Comparison of ENCODE assay signal across 27 cellular contexts in the genomic region with DNA sequence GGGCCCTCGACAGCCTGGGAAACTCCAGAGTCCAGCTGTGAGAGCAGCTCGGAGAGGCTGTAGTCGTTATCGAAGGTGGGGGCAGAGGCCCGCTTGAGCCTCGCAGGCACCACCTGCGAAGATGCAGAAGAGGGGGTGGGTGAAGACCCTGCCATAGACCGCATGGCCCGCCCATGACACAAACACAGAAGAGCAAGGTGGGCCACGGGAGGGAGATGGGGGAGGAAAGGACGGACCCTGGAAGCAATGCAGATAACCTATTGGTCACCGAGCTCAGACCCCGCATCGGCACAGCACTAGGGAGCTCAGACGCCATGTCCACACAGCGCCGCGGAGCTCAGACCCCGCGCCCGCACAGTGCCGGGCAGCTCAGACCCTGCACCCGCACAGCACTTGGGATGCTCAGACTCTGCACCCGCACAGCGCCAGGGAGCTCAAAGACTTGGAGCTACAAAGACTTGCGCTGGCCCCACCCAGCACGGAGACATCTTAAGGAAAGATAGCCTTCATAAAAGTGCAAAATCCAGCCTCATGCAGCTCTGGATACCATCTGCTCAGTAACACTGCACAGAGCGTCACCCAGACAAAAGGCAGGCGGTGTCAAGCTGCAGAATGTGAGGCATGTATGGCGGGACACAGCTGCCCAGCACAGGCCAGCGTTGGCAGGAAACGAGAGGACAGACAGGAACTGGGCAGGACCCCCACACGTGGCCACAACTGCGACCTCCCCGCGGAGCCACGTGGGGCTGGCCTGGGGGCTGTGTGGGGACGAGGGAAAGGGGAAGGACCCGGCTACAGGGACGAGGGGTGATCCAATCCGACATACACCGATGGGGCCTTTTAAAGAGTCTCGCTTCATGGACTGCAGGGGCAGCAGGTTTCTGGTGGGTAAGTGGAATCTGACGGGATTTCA. TPM values are rescaled to one million over a fixed set of nuclear protein-coding genes. Genes with fewer than 3 reads are reported as not detected.
DNase-seq lines count a peak whose midpoint lies in the region; ATAC-seq, FAIRE-seq and TF ChIP-seq lines count a peak whose summit lies in the region.
"Had no signal": no experiment of that assay in that cellular context is flagged by ENCODE, and none has a peak within 500 bp of the region (broad histone marks: within the 10 kb centered on the region; RNA-seq: fewer than 3 reads in every experiment).

No MANE protein-coding gene starts in this region.

- CTCF ChIA-PET in Panc1 (lab: Charles Lee), result interaction anchor here (2.0 kb wide), 1 partner anchor 132 kb away, joined by 5 read pairs; no protein-coding TSS in a partner anchor

- POLR2A ChIA-PET in Panc1 (lab: Charles Lee), result interaction anchor here (0.6 kb wide), 1 partner anchor 297 kb away, joined by 3 read pairs; no protein-coding TSS in a partner anchor

- peak; percentile 30 for ATAC-seq in Panc1
- ATAC-seq in GM19397 (IDR thresholded peaks at IDR 0.05; ENCODE audit: unreplicated experiment), result no peak

- intact Hi-C loops in Panc1 (cut with micrococcal nuclease; ENCODE audit: unreplicated experiment), result no loop called here

- H3K4me3 ChIP-seq in Panc1 (ENCODE audit: low read depth in 2 of 2, low read length in 2 of 2) (no peak overlapping the region), mucosa of stomach (ENCODE audit: low read length) (no peak overlapping the region), small intestine (ENCODE audit: low read depth in 1 of 2, low read length in 2 of 2) (no peak overlapping the region)
- H3K4me3 ChIP-seq: BLaER1 treated with 17β-estradiol and CSF1 and Interleukin-3, amounts not matched to agents 10 nM and 100 nM; SK-N-MC had no signal

- in situ Hi-C loops in Panc1 (cut with HindIII; ENCODE audit: low pct_unique_long_range_greater_than_20kb, low sequenced_read_pairs), result no loop called here

- H3K4me1 ChIP-seq in Panc1 (ENCODE audit: control insufficient read depth, insufficient read depth, low read length), result peaks cover 17% of the 10 kb centered on the region
- H3K4me1 ChIP-seq in mucosa of stomach (ENCODE audit: control insufficient read depth, insufficient read depth, low read length), result peaks cover 37% of the 10 kb centered on the region
- H3K4me1 ChIP-seq in small intestine (ENCODE audit: control insufficient read depth in 2 of 2, insufficient read depth in 1 of 2, low read depth in 1 of 2, low read length in 1 of 2), result no peaks in the 10 kb centered on the region

- 77 to 86% (median 83%) methylated on average over 44 of the region's 44 CpGs for WGBS in small intestine, 3 donors

- TF ChIP-seq CTCF in Panc1 (IDR thresholded peaks at IDR 0.05), result no peak

- H3K27me3 ChIP-seq in Panc1 (ENCODE audit: control insufficient read depth, insufficient read depth, low read length), result no peaks in the 10 kb centered on the region
- no peaks in the 10 kb centered on the region for H3K27me3 ChIP-seq in mucosa of stomach (ENCODE audit: control insufficient read depth, insufficient read depth, low read length)
- H3K27me3 ChIP-seq in small intestine (ENCODE audit: control insufficient read depth in 2 of 2, insufficient read depth in 2 of 2, low read length in 2 of 2), result peaks cover 0 to 3% of the 10 kb centered on the region in 2 donors
- H3K27me3 ChIP-seq: BLaER1 treated with 17β-estradiol and CSF1 and Interleukin-3, amounts not matched to agents 10 nM and 100 nM had no signal

- H3K36me3 ChIP-seq in Panc1 (ENCODE audit: control insufficient read depth, insufficient read depth, low read length) (peaks cover 31% of the 10 kb centered on the region), mucosa of stomach (ENCODE audit: control insufficient read depth, insufficient read depth, low read length) (peaks cover 43% of the 10 kb centered on the region), small intestine (ENCODE audit: control insufficient read depth in 2 of 2, insufficient read depth in 2 of 2, low read length in 2 of 2) (peaks cover 6 to 33% of the 10 kb centered on the region in 2 donors)
- H3K36me3 ChIP-seq: BLaER1 treated with 17β-estradiol and CSF1 and Interleukin-3, amounts not matched to agents 10 nM and 100 nM had no signal

- BruUV-seq in Panc1 (replicated peaks; lab: Mats Ljungman, UMichigan), result no TSS peak

- H3K9me3 ChIP-seq in Panc1 (ENCODE audit: control insufficient read depth, insufficient read depth, low read depth, low read length), result no peaks in the 10 kb centered on the region
- H3K9me3 ChIP-seq in mucosa of stomach (ENCODE audit: control insufficient read depth, low read length), result no peaks in the 10 kb centered on the region
- H3K9me3 ChIP-seq in small intestine (ENCODE audit: control insufficient read depth, low read depth), result no peaks in the 10 kb centered on the region

- DNase-seq in Panc1 (ENCODE audit: low read depth, low spot score) (no peak), ecto neural progenitor cell (ENCODE audit: low spot score) (peak; percentile 44), small intestine (peak; percentile 29), H4 (ENCODE audit: low spot score) (no peak), frontal cortex (ENCODE audit: low spot score in 2 of 2) (no peak)
- DNase-seq in activated naive CD4-positive, alpha-beta T cell treated with Interleukin-2 at 50 U/mL for 16 hours, result no peak
- DNase-seq: CD8-positive, alpha-beta memory T cell; H9; MM.1S; NCI-H1092 treated with DMSO at 0.1 percent for 48 hours; NCI-H146; NCI-H2081 treated with DMSO at 0.1 percent for 48 hours; NCI-H446 treated with DMSO at 0.1 percent for 48 hours; NCI-H69; NK-92 treated with Interleukin-12 subunit alpha and Interleukin-12 subunit beta, amount 100 ng/mL, for 24 hours; SHP77 had no signal

- peak overlapping the region; percentile 24 for H3K9ac ChIP-seq in mucosa of stomach (ENCODE audit: low read length)
- H3K9ac ChIP-seq: BLaER1 treated with 17β-estradiol and CSF1 and Interleukin-3, amounts not matched to agents 10 nM and 100 nM had no signal

- H3K27ac ChIP-seq in Panc1 (ENCODE audit: low read length) (peak overlapping the region; percentile 52; the same call in 1 of the 2 replicates), small intestine (ENCODE audit: low read depth in 1 of 2, low read length in 1 of 2) (no peak overlapping the region)
- H3K27ac ChIP-seq: BLaER1 treated with 17β-estradiol and CSF1 and Interleukin-3, amounts not matched to agents 10 nM and 100 nM; HL-60; SK-N-MC had no signal

- FAIRE-seq in small intestine (lab: Jason Lieb, UNC), result no peak
- no peak for FAIRE-seq in frontal cortex (lab: Jason Lieb, UNC)
- FAIRE-seq: D721Med, GM12892, GM18507, HTR-8/SVneo, RCC 7860 had no signal

RNA-seq across cellular contexts. Expression of gene RIPK4, which starts 22.6 kb away (rescaled TPM):
- total RNA-seq in Panc1 (2021; ENCODE audit: unreplicated experiment), result 67.4 TPM
- 76.4 TPM for polyA plus RNA-seq in Panc1 (2012; ENCODE audit: insufficient read length)
- 10 to 100 TPM in 2 of 3 donors, 1 to 10 TPM in 1; 9.7 to 20.8 (median 20.1) TPM for polyA plus RNA-seq in small intestine
- total RNA-seq in H4 (2014; rRNA removed; shearing (Covaris generic)), result 16.5 and 19.8 TPM in 2 replicates
- not detected for total RNA-seq in frontal cortex
- total RNA-seq: LHCN-M2 had no signal
- polyA plus RNA-seq: CD8-positive, alpha-beta memory T cell had no signal

Comparison
In these comparisons a context has a peak if more than half of its experiments do, and no peak if none do; other contexts are left out.
1. DNase-seq: peak in ecto neural progenitor cell (single experiment) and small intestine (single experiment); none in Panc1 (single experiment), activated naive CD4-positive, alpha-beta T cell treated with Interleukin-2 at 50 U/mL for 16 hours (single experiment), H4 (single experiment) and frontal cortex (0 of 2).
2. RNA of gene RIPK4, which starts 22.6 kb away (total RNA-seq): 67.4 TPM in Panc1 (single experiment) and 16.5 to 19.8 TPM in H4; not detected in frontal cortex (single experiment); every median in the first group is over 10 times any median in the second.